Comparison of ENCODE assay signal across 3 cellular contexts in the genomic region with DNA sequence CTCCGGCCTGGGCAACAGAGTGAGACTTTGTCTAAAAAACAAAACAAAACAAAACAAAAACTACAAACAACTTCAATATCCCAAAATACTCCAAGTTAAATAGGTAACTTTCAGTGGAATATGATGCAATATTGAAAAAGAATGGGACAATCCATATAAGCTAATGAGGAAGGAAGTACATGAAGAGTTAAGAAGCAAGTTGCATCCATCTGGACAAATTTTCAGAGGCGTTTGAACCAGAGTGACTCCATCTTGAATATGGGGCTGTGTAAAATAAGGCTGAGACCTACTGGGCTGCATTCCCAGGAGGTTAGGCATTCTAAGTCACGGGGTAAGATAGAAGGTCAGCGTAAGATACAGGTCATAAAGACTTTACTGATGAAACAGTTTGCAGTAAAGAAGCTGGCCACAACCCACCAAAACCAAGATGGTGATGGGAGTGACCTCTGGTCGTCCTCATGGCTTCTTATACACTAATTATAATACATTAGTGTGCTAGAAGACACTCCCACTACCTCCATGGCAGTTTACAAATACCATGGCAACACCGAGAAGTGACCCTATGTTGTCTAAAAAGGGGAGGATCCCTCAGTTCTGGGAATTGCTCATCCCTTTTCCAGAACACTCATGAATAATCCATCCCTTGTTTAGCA.
TF ChIP-seq lines count a peak whose summit lies in the region.

No MANE protein-coding gene starts in this region.

TF ChIP-seq in A549, 52 proteins besides CTCF, POLR2A, EP300 and RAD21:
- TF ChIP-seq HOXB13 (CRISPR knock-in tag; IDR thresholded peaks at IDR 0.05; ENCODE audit: low read depth) (0 out of 2 replicates have a peak, but pooled peaks have one; percentile 46), ZSCAN20 (CRISPR knock-in tag; IDR thresholded peaks at IDR 0.05) (0 out of 2 replicates have a peak, but pooled peaks have one; percentile 46), HOXB5 (CRISPR knock-in tag; IDR thresholded peaks at IDR 0.05) (peak; percentile 62; the same call in 1 of the 2 replicates), MAFK (IDR thresholded peaks at IDR 0.05; ENCODE audit: partially characterized antibody) (no peak), MYC (IDR thresholded peaks at IDR 0.05; ENCODE audit: borderline replicate concordance, low read length) (no peak), HEYL (CRISPR knock-in tag; IDR thresholded peaks at IDR 0.05) (no peak), TFCP2L1 (CRISPR knock-in tag; IDR thresholded peaks at IDR 0.05) (no peak), ZNF302 (CRISPR knock-in tag; IDR thresholded peaks at IDR 0.05) (peak; percentile 58; the same call in 1 of the 2 replicates)
- TF ChIP-seq, protein P1, sequence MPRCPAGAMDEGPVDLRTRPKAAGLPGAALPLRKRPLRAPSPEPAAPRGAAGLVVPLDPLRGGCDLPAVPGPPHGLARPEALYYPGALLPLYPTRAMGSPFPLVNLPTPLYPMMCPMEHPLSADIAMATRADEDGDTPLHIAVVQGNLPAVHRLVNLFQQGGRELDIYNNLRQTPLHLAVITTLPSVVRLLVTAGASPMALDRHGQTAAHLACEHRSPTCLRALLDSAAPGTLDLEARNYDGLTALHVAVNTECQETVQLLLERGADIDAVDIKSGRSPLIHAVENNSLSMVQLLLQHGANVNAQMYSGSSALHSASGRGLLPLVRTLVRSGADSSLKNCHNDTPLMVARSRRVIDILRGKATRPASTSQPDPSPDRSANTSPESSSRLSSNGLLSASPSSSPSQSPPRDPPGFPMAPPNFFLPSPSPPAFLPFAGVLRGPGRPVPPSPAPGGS (IDR thresholded peaks at IDR 0.05) = no peak
- TF ChIP-seq, protein P2, sequence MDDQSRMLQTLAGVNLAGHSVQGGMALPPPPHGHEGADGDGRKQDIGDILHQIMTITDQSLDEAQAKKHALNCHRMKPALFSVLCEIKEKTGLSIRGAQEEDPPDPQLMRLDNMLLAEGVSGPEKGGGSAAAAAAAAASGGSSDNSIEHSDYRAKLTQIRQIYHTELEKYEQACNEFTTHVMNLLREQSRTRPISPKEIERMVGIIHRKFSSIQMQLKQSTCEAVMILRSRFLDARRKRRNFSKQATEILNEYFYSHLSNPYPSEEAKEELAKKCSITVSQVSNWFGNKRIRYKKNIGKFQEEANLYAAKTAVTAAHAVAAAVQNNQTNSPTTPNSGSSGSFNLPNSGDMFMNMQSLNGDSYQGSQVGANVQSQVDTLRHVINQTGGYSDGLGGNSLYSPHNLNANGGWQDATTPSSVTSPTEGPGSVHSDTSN (IDR thresholded peaks at IDR 0.05) = no peak

TF ChIP-seq in IMR-90, 13 proteins besides CTCF, POLR2A, EP300 and RAD21:
- TF ChIP-seq, protein P3, sequence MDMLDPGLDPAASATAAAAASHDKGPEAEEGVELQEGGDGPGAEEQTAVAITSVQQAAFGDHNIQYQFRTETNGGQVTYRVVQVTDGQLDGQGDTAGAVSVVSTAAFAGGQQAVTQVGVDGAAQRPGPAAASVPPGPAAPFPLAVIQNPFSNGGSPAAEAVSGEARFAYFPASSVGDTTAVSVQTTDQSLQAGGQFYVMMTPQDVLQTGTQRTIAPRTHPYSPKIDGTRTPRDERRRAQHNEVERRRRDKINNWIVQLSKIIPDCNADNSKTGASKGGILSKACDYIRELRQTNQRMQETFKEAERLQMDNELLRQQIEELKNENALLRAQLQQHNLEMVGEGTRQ (IDR thresholded peaks at IDR 0.05; ENCODE audit: low read depth, low read length) = no peak
- TF ChIP-seq CEBPB (IDR thresholded peaks at IDR 0.05; ENCODE audit: low read depth, low read length) = peak; percentile 67

TF ChIP-seq in HEK293T, 16 proteins besides CTCF, POLR2A, EP300 and RAD21 (continued from another document):
- TF ChIP-seq HDGF (IDR thresholded peaks at IDR 0.05; ENCODE audit: borderline replicate concordance) (no peak), FOXA1 (IDR thresholded peaks at IDR 0.05) (no peak), SP1 (IDR thresholded peaks at IDR 0.05) (no peak), NFRKB (IDR thresholded peaks at IDR 0.05) (no peak), SUZ12 (IDR thresholded peaks at IDR 0.05) (no peak), FOXM1 (IDR thresholded peaks at IDR 0.05; ENCODE audit: borderline replicate concordance) (no peak), L3MBTL2 (conservative IDR thresholded peaks at IDR 0.05) (no peak), LEF1 (IDR thresholded peaks at IDR 0.05; ENCODE audit: borderline replicate concordance) (no peak), CTBP1 (IDR thresholded peaks at IDR 0.05; ENCODE audit: borderline replicate concordance) (no peak), BHLHE40 (IDR thresholded peaks at IDR 0.05; ENCODE audit: borderline replicate concordance) (no peak), ARNT (IDR thresholded peaks at IDR 0.05) (no peak), TARDBP (IDR thresholded peaks at IDR 0.05) (no peak)
- TF ChIP-seq, protein P4, sequence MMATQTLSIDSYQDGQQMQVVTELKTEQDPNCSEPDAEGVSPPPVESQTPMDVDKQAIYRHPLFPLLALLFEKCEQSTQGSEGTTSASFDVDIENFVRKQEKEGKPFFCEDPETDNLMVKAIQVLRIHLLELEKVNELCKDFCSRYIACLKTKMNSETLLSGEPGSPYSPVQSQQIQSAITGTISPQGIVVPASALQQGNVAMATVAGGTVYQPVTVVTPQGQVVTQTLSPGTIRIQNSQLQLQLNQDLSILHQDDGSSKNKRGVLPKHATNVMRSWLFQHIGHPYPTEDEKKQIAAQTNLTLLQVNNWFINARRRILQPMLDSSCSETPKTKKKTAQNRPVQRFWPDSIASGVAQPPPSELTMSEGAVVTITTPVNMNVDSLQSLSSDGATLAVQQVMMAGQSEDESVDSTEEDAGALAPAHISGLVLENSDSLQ (IDR thresholded peaks at IDR 0.05) = no peak
